24 cellular contexts compared by ENCODE assay signal in genomic region chr4:17726911-17727310, GRCh38. TPM values are rescaled to one million over a fixed set of nuclear protein-coding genes. Genes with fewer than 3 reads are reported as not detected.
"Had no signal": no experiment of that assay in that cellular context is flagged by ENCODE, and none has a peak within 500 bp of the region (broad histone marks: within the 10 kb centered on the region; RNA-seq: fewer than 3 reads in every experiment).

No MANE protein-coding gene starts in this region.

- H3K36me3 ChIP-seq: left lung, lower lobe of right lung, right atrium auricular region, suprapubic skin, tibial nerve had no signal

- H3K27me3 ChIP-seq: left lung, right atrium auricular region, suprapubic skin, tibial nerve had no signal

- H3K9me3 ChIP-seq: lower lobe of right lung, right atrium auricular region had no signal

- H3K4me1 ChIP-seq: left lung, lower lobe of right lung, right atrium auricular region, tibial nerve had no signal

- H3K27ac ChIP-seq: left lung, lower lobe of right lung, right atrium auricular region, suprapubic skin, tibial nerve had no signal

- DNase-seq: activated CD4-positive, alpha-beta T cell treated with anti-CD3 and anti-CD28 coated beads for 1 hour; activated CD4-positive, alpha-beta T cell treated with anti-CD3 and anti-CD28 coated beads, Interleukin-2, amount 10 ng/mL, durations not matched to agents 7 days and 5 days; activated CD8-positive, alpha-beta T cell treated with anti-CD3 and anti-CD28 coated beads for 36 hours; activated gamma-delta T cell treated with Interleukin-2 at 50 U/mL for 16 hours; activated naive CD4-positive, alpha-beta T cell treated with anti-CD3 and anti-CD28 coated beads, Interleukin-2, amount 50 U/mL, for 16 hours; activated T-cell treated with anti-CD3 and anti-CD28 coated beads, Interleukin-2, amount 50 U/mL, for 4 hours; amniotic stem cell; effector CD8-positive, alpha-beta T cell; kidney glomerular epithelial cell; left lung; lower lobe of right lung; mesendoderm; stimulated activated CD4-positive, alpha-beta T cell treated with anti-CD3 and anti-CD28 coated beads, Interleukin-15, amount 100 ng/mL, for 24 hours; stimulated activated naive CD4-positive, alpha-beta T cell; T-helper 17 cell; T1000 had no signal

- ATAC-seq: activated CD8-positive, alpha-beta T cell treated with anti-CD3 and anti-CD28 coated beads for 36 hours; activated T-cell treated with anti-CD3 and anti-CD28 coated beads, Interleukin-2, amount 50 U/mL, for 4 hours; activated T-helper 17 cell treated with anti-CD3 and anti-CD28 coated beads, Interleukin-2, amount 50 U/mL, for 72 hours; left lung; lower lobe of right lung; natural killer cell treated with Interleukin-12 subunit alpha and Interleukin-12 subunit beta and Interleukin-15 and Interleukin-18, amount 100 ng/mL, for 72 hours; T-helper 17 cell had no signal

- H3K4me3 ChIP-seq: left lung, lower lobe of right lung, right atrium auricular region, suprapubic skin, tibial nerve had no signal

RNA-seq across cellular contexts. Expression of gene FAM184B, which starts 54.5 kb away (rescaled TPM):
- total RNA-seq: activated CD4-positive, alpha-beta T cell treated with anti-CD3 and anti-CD28 coated beads, Interleukin-2, amount 10 ng/mL, durations not matched to agents 7 days and 5 days; activated T-helper 17 cell treated with anti-CD3 and anti-CD28 coated beads, Interleukin-2, amount 50 U/mL, for 72 hours; natural killer cell treated with Interleukin-12 subunit alpha and Interleukin-12 subunit beta and Interleukin-15 and Interleukin-18, amount 100 ng/mL, for 72 hours; omental fat pad; pulmonary artery endothelial cell; right atrium auricular region; T-helper 17 cell; tibial nerve; ureter had no signal
